Comparison of ENCODE assay signal across 26 cellular contexts in genomic region chr19:29956855-29957254, GRCh38.
"Had no signal": no experiment of that assay in that cellular context is flagged by ENCODE, and none has a peak within 500 bp of the region (broad histone marks: within the 10 kb centered on the region; RNA-seq: fewer than 3 reads in every experiment).

No MANE protein-coding gene starts in this region.

- H3K4me1 ChIP-seq: lower lobe of right lung, prostate gland, suprapubic skin, upper lobe of right lung had no signal

- H3K36me3 ChIP-seq: left lung, lower lobe of right lung, pancreas, prostate gland, sigmoid colon, spleen, suprapubic skin, thoracic aorta, tibial artery, upper lobe of right lung had no signal

- DNase-seq: hippocampal formation; kidney glomerular epithelial cell; left cardiac atrium; left lung; lower lobe of right lung; mammary epithelial cell; mesenchymal stem cell; naive thymus-derived CD8-positive, alpha-beta T cell; nucleus accumbens; pancreas; posterior cingulate gyrus; retina; right cardiac atrium; sigmoid colon; small intestine; spleen; stimulated activated CD4-positive, alpha-beta T cell treated with anti-CD3 and anti-CD28 coated beads, Interleukin-4, amount 100 ng/mL, for 24 hours; stimulated activated naive CD4-positive, alpha-beta T cell; tibial artery; upper lobe of right lung had no signal

- H3K27me3 ChIP-seq: left lung, pancreas, sigmoid colon, spleen, suprapubic skin, tibial artery, upper lobe of right lung had no signal

- H3K27ac ChIP-seq: left lung, lower lobe of right lung, pancreas, prostate gland, sigmoid colon, spleen, suprapubic skin, thoracic aorta, tibial artery, upper lobe of right lung had no signal

- H3K4me3 ChIP-seq: left lung, lower lobe of right lung, pancreas, prostate gland, sigmoid colon, spleen, suprapubic skin, thoracic aorta, tibial artery, upper lobe of right lung had no signal

- ATAC-seq: left cardiac atrium; left lung; lower lobe of right lung; naive thymus-derived CD8-positive, alpha-beta T cell; pancreas; right cardiac atrium; stimulated activated effector memory CD8-positive, alpha-beta T cell treated with anti-CD3 and anti-CD28 coated beads, Interleukin-12 subunit alpha, Interleukin-12 subunit beta, amount 100 ng/mL, for 72 hours; upper lobe of right lung had no signal

- H3K9me3 ChIP-seq: left lung, lower lobe of right lung, pancreas, prostate gland, spleen, suprapubic skin, thoracic aorta, tibial artery, upper lobe of right lung had no signal

- FAIRE-seq: keratinocyte, pancreas, small intestine, urothelium cell line had no signal
